Comparison of ENCODE assay signal across 1 cellular context in the genomic region with DNA sequence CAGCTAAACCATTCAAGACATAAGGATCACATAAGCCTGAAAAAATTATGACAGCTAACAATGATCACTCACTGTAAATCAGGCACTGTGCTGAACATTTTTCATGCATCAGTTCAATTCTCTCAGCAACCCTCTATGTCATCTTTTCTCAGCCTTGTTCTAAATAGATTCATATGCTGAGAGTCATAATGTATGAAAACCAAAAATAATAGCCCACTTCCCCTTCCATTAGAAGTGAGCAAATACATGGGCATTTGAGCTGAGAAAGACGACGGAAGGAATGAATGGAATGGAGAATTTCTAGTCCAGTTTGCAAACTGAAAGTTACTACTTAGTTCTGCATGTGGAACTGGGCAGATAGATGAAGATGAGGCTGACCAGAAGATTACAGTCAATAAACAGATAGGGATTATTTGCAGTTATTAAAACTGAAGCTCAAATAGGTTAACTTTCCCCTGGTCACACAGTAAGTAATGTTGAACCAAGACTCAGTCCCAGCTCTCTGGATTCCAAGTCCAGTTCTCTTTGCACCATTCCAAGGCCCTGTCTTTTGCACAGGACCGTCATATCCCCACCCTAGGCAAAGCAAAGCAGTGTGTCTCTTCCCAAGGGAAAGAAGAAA.
TF ChIP-seq lines count a peak whose summit lies in the region.

No MANE protein-coding gene starts in this region.

TF ChIP-seq in SK-N-SH treated with all-trans-retinoic acid at 6 μM for 48 hours, 23 proteins besides CTCF, POLR2A, EP300 and RAD21 (continued from another document):
- TF ChIP-seq ZNF70 (CRISPR knock-in tag; IDR thresholded peaks at IDR 0.05): no peak
